Comparison of ENCODE assay signal across 20 cellular contexts in genomic region chr2:25639131-25639530, GRCh38. TPM values are rescaled to one million over a fixed set of nuclear protein-coding genes. Genes with fewer than 3 reads are reported as not detected.
A peak's percentile ranks its signal among the peaks of the same experiment; 100 is the strongest.
DNase-seq lines count a peak whose midpoint lies in the region; ATAC-seq, FAIRE-seq and TF ChIP-seq lines count a peak whose summit lies in the region.
"Had no signal": no experiment of that assay in that cellular context is flagged by ENCODE, and none has a peak within 500 bp of the region (broad histone marks: within the 10 kb centered on the region; RNA-seq: fewer than 3 reads in every experiment).

No MANE protein-coding gene starts in this region.

- no peaks in the 10 kb centered on the region for H3K9me3 Mint-ChIP-seq in immature natural killer cell
- H3K9me3 Mint-ChIP-seq: CD4-positive, alpha-beta T cell had no signal

- no peaks in the 10 kb centered on the region for H4K20me1 ChIP-seq in keratinocyte (ENCODE audit: control insufficient read depth, extremely low read depth, insufficient read depth, low read length)
- H4K20me1 ChIP-seq in osteoblast (ENCODE audit: insufficient read depth, low read length), result no peaks in the 10 kb centered on the region
- H4K20me1 ChIP-seq: BLaER1 treated with 17β-estradiol and CSF1 and Interleukin-3, amounts not matched to agents 10 nM and 100 nM had no signal

- ATAC-seq in HG03342 (IDR thresholded peaks at IDR 0.05; ENCODE audit: unreplicated experiment), result no peak
- ATAC-seq: HCT116 had no signal

- no peaks in the 10 kb centered on the region for H3K27me3 Mint-ChIP-seq in immature natural killer cell (ENCODE audit: low read depth in 3 of 3)
- H3K27me3 Mint-ChIP-seq: CD4-positive, alpha-beta T cell had no signal

- dilution Hi-C loops in keratinocyte (cut with MboI; ENCODE audit: extremely low pct_ligation_motif_present, low sequenced_read_pairs), result no loop called here

- FAIRE-seq in bronchial epithelial cell (lab: Jason Lieb, UNC) (no peak), keratinocyte (lab: Jason Lieb, UNC) (peak; percentile 55)

- peaks cover 4 to 23% (median 12%) of the 10 kb centered on the region in 3 donors for H3K36me3 Mint-ChIP-seq in immature natural killer cell

- DNase-seq in LHCN-M2 (ENCODE audit: low read depth), result peak; percentile 11
- peak; percentile 33 for DNase-seq in bronchial epithelial cell (ENCODE audit: low read depth)
- no peak for DNase-seq in keratinocyte (ENCODE audit: low read depth, low spot score)
- DNase-seq in pulmonary artery endothelial cell (ENCODE audit: low read depth, low spot score), result peak; percentile 11
- no peak for DNase-seq in osteoblast (ENCODE audit: insufficient read length, low spot score, missing footprints)
- DNase-seq in NOMO-1 treated with DMSO at 0.1 percent for 48 hours (lab: John Stamatoyannopoulos, UW; ENCODE audit: unreplicated experiment), result no peak
- no peak for DNase-seq in immature natural killer cell
- DNase-seq: CD4-positive, alpha-beta T cell; DMS53; KG1; MM.1S; NCI-H2029; NCI-H446 treated with DMSO at 0.1 percent for 48 hours; NCI-H526; NCI-H82; RPMI8226; SHP77 had no signal

- no peak overlapping the region for H3K4me3 ChIP-seq in bronchial epithelial cell (ENCODE audit: low read depth, low read length)
- no peak overlapping the region for H3K4me3 ChIP-seq in keratinocyte (ENCODE audit: control insufficient read depth in 2 of 3, extremely low read depth in 1 of 3, insufficient read depth in 2 of 3, low read depth in 1 of 3, low read length in 3 of 3)
- H3K4me3 ChIP-seq in osteoblast (ENCODE audit: insufficient read depth, low read length), result no peak overlapping the region
- H3K4me3 ChIP-seq: BLaER1 treated with 17β-estradiol and CSF1 and Interleukin-3, amounts not matched to agents 10 nM and 100 nM had no signal

- H3K27ac Mint-ChIP-seq in immature natural killer cell, result no peak overlapping the region
- H3K27ac Mint-ChIP-seq: CD4-positive, alpha-beta T cell had no signal

- H3K79me2 ChIP-seq in keratinocyte (ENCODE audit: control insufficient read depth, insufficient read depth, low read length), result no peaks in the 10 kb centered on the region
- H3K79me2 ChIP-seq in osteoblast (ENCODE audit: insufficient read depth, low read length), result no peaks in the 10 kb centered on the region

- H3K9me3 ChIP-seq in keratinocyte (ENCODE audit: control insufficient read depth, low read depth, low read length) (no peaks in the 10 kb centered on the region), osteoblast (ENCODE audit: low read depth, low read length) (no peaks in the 10 kb centered on the region)

- H3K27ac ChIP-seq in keratinocyte (ENCODE audit: control insufficient read depth, insufficient read depth, low read length) (no peak overlapping the region), osteoblast (ENCODE audit: low read depth, low read length) (no peak overlapping the region)
- H3K27ac ChIP-seq: BLaER1 treated with 17β-estradiol and CSF1 and Interleukin-3, amounts not matched to agents 10 nM and 100 nM had no signal

- no peaks in the 10 kb centered on the region for H3K4me1 Mint-ChIP-seq in immature natural killer cell

- no peak overlapping the region for H3K4me2 ChIP-seq in keratinocyte (ENCODE audit: control insufficient read depth, extremely low read depth, insufficient read depth, low read depth, low read length)
- H3K4me2 ChIP-seq in osteoblast (ENCODE audit: insufficient read depth, low read length), result no peak overlapping the region
- H3K4me2 ChIP-seq: BLaER1 treated with 17β-estradiol and CSF1 and Interleukin-3, amounts not matched to agents 10 nM and 100 nM had no signal

- TF ChIP-seq CTCF in bronchial epithelial cell (IDR thresholded peaks at IDR 0.05; ENCODE audit: insufficient read depth, low read length, severe bottlenecking), result no peak
- TF ChIP-seq CTCF in keratinocyte (optimal IDR thresholded peaks at IDR 0.05 in 1 of 3, IDR thresholded peaks at IDR 0.05 in 1 of 3, conservative IDR thresholded peaks at IDR 0.05 in 1 of 3; ENCODE audit: extremely low read depth in 1 of 3, insufficient read depth in 2 of 3, low read length in 3 of 3), result no peak
- no peak for TF ChIP-seq CTCF in osteoblast (IDR thresholded peaks at IDR 0.05; ENCODE audit: extremely low read depth, low read depth, low read length)

- no peaks in the 10 kb centered on the region for H3K9me1 ChIP-seq in keratinocyte (ENCODE audit: control insufficient read depth, extremely low read depth, insufficient read depth, low read length)

- no peaks in the 10 kb centered on the region for H3K27me3 ChIP-seq in bronchial epithelial cell (ENCODE audit: control insufficient read depth, insufficient read depth, low read length)
- H3K27me3 ChIP-seq in keratinocyte (ENCODE audit: control insufficient read depth, extremely low read depth, insufficient read depth, low read length), result no peaks in the 10 kb centered on the region
- H3K27me3 ChIP-seq in osteoblast (ENCODE audit: insufficient read depth, low read length), result no peaks in the 10 kb centered on the region
- H3K27me3 ChIP-seq: BLaER1 treated with 17β-estradiol and CSF1 and Interleukin-3, amounts not matched to agents 10 nM and 100 nM had no signal

- no peak overlapping the region for H3K4me3 Mint-ChIP-seq in immature natural killer cell
- H3K4me3 Mint-ChIP-seq: CD4-positive, alpha-beta T cell had no signal

- H3K4me1 ChIP-seq in keratinocyte (ENCODE audit: control insufficient read depth, extremely low read depth, insufficient read depth, low read length), result peaks cover 9% of the 10 kb centered on the region
- no peaks in the 10 kb centered on the region for H3K4me1 ChIP-seq in osteoblast (ENCODE audit: insufficient read depth, low read length)
- H3K4me1 ChIP-seq: BLaER1 treated with 17β-estradiol and CSF1 and Interleukin-3, amounts not matched to agents 10 nM and 100 nM had no signal

- no peaks in the 10 kb centered on the region for H3K36me3 ChIP-seq in bronchial epithelial cell (ENCODE audit: control insufficient read depth, insufficient read depth, low read length)
- peaks cover 0 to 6% of the 10 kb centered on the region in 2 experiments for H3K36me3 ChIP-seq in keratinocyte (ENCODE audit: control insufficient read depth in 2 of 2, extremely low read depth in 1 of 2, insufficient read depth in 2 of 2, low read length in 2 of 2)
- H3K36me3 ChIP-seq in osteoblast (ENCODE audit: insufficient read depth, low read length), result no peaks in the 10 kb centered on the region

- no peak overlapping the region for H2AFZ ChIP-seq in keratinocyte (ENCODE audit: control insufficient read depth, low read length)
- H2AFZ ChIP-seq in osteoblast (ENCODE audit: low read length), result no peak overlapping the region

- no peak overlapping the region for H3K9ac ChIP-seq in keratinocyte (ENCODE audit: control insufficient read depth, extremely low read depth, insufficient read depth, low read length)
- H3K9ac ChIP-seq: BLaER1 treated with 17β-estradiol and CSF1 and Interleukin-3, amounts not matched to agents 10 nM and 100 nM had no signal

RNA-seq across cellular contexts. Expression of gene DTNB, which starts 34.2 kb away (rescaled TPM):
- 6.7 and 11.3 TPM in 2 replicates for total RNA-seq in LHCN-M2 (2014; rRNA removed)
- 6.2 TPM for polyA plus RNA-seq in LHCN-M2 (2012)
- 8.4 and 11.6 TPM in 2 replicates for total RNA-seq in bronchial epithelial cell
- 19.5 to 31.5 TPM (median 28.2 TPM) in 3 replicates for polyA plus RNA-seq in keratinocyte
- polyA plus RNA-seq in keratinocyte (2011; ENCODE audit: low read depth), result 23.4 TPM
- 21.8 and 29.0 TPM in 2 replicates for polyA plus RNA-seq in keratinocyte (2011; cell fraction: cytosol; rRNA removed)
- 26.7 and 27.7 TPM in 2 replicates for polyA plus RNA-seq in keratinocyte (2011; cell fraction: nucleus; rRNA removed)
- 20.2 and 24.2 TPM in 2 replicates for polyA plus RNA-seq in keratinocyte (2012; ENCODE audit: low replicate concordance)
- polyA minus RNA-seq in keratinocyte, result 31.0 to 47.4 TPM (median 32.8 TPM) in 3 replicates
- polyA minus RNA-seq in keratinocyte (2011; cell fraction: cytosol; rRNA and poly(A)+ RNA removed), result 27.8 TPM
- 16.8 and 48.4 TPM in 2 replicates for polyA minus RNA-seq in keratinocyte (2011; cell fraction: nucleus; rRNA and poly(A)+ RNA removed)
- 7.3 and 7.4 TPM in 2 replicates for total RNA-seq in pulmonary artery endothelial cell
- total RNA-seq in osteoblast, result 9.8 and 13.3 TPM in 2 replicates
- 10 to 100 TPM in 2 of 3 donors, 1 to 10 TPM in 1; 9.1 to 15.7 (median 11.1) TPM for polyA plus RNA-seq in immature natural killer cell

Comparison
In these comparisons a context has a peak if more than half of its experiments do, and no peak if none do; other contexts are left out.
1. DNase-seq: peak in LHCN-M2 (single experiment), bronchial epithelial cell (single experiment) and pulmonary artery endothelial cell (single experiment); none in keratinocyte (single experiment), osteoblast (single experiment), NOMO-1 treated with DMSO at 0.1 percent for 48 hours (single experiment) and immature natural killer cell (0 of 3).